10 cellular contexts compared by ENCODE assay signal in genomic region chr6:11229267-11230043, GRCh38. TPM values are rescaled to one million over a fixed set of nuclear protein-coding genes. Genes with fewer than 3 reads are reported as not detected.
DNase-seq lines count a peak whose midpoint lies in the region; ATAC-seq and TF ChIP-seq lines count a peak whose summit lies in the region.
"Had no signal": no experiment of that assay in that cellular context is flagged by ENCODE, and none has a peak within 500 bp of the region (broad histone marks: within the 10 kb centered on the region; RNA-seq: fewer than 3 reads in every experiment).

No MANE protein-coding gene starts in this region.

- no peak for TF ChIP-seq CTCF in C4-2B (conservative IDR thresholded peaks at IDR 0.05)
- TF ChIP-seq CTCF in RWPE1 (conservative IDR thresholded peaks at IDR 0.05; ENCODE audit: low read depth): no peak
- no peak for TF ChIP-seq CTCF in esophagus squamous epithelium (IDR thresholded peaks at IDR 0.05)

- intact Hi-C loops in esophagus squamous epithelium (cut with DNase I): no loop called here

- ATAC-seq in GM18502 (IDR thresholded peaks at IDR 0.05; ENCODE audit: poor library complexity, unreplicated experiment) (no peak), HG03571 (IDR thresholded peaks at IDR 0.05; ENCODE audit: unreplicated experiment) (no peak), HG02981 (IDR thresholded peaks at IDR 0.05; ENCODE audit: unreplicated experiment) (no peak)
- ATAC-seq: stimulated activated naive CD8-positive, alpha-beta T cell treated with anti-CD3 and anti-CD28 coated beads, Interleukin-15, amount 100 ng/mL, for 72 hours had no signal

- CTCF ChIA-PET in RWPE1 (lab: Yijun Ruan, JAX): interaction anchor here (0.6 kb wide), 1 partner anchor 1683 kb away, joined by 3 read pairs; no protein-coding TSS in a partner anchor

- no peaks in the 10 kb centered on the region for H3K36me3 ChIP-seq in esophagus squamous epithelium
- H3K36me3 ChIP-seq in neuron (ENCODE audit: insufficient read depth, low read length): no peaks in the 10 kb centered on the region

- no peak for TF ChIP-seq POLR2A in esophagus squamous epithelium (IDR thresholded peaks at IDR 0.05)

- peaks cover 18 to 59% (median 40%) of the 10 kb centered on the region in 3 donors for H3K4me1 ChIP-seq in esophagus squamous epithelium
- H3K4me1 ChIP-seq in neuron (ENCODE audit: insufficient read depth, low read length): peaks cover 53% of the 10 kb centered on the region

- H3K27ac ChIP-seq in C4-2B: peak overlapping the region; percentile 73
- no peak overlapping the region for H3K27ac ChIP-seq in RWPE1
- peak overlapping the region; percentile 78 to 96 (median 92) for H3K27ac ChIP-seq in esophagus squamous epithelium

- H2AFZ ChIP-seq in neuron (ENCODE audit: low read depth, low read length): no peak overlapping the region

- H3K9me3 ChIP-seq in esophagus squamous epithelium (no peaks in the 10 kb centered on the region), neuron (ENCODE audit: low read length) (no peaks in the 10 kb centered on the region)

- H3K4me3 ChIP-seq in esophagus squamous epithelium: peak overlapping the region in 3 of 4 donors; percentile 58 to 80 (median 63)
- H3K4me3 ChIP-seq in neuron (ENCODE audit: low read length): peak overlapping the region; percentile 54

- WGBS in esophagus squamous epithelium, 2 donors: 29 to 36% methylated on average over 10 to 17 of the region's 18 CpGs

- POLR2A ChIA-PET in RWPE1 (lab: Yijun Ruan, JAX; ENCODE audit: low non-redundant PET): no interaction called here

- peaks cover 0 to 38% (median 0%) of the 10 kb centered on the region in 4 donors for H3K27me3 ChIP-seq in esophagus squamous epithelium
- H3K27me3 ChIP-seq in neuron (ENCODE audit: insufficient read depth, low read length): no peaks in the 10 kb centered on the region

- DNase-seq in RWPE1 (ENCODE audit: low spot score): peak; percentile 29
- no peak for DNase-seq in esophagus squamous epithelium (lab: John Stamatoyannopoulos, UW)
- no peak for DNase-seq in SKM-1 (lab: John Stamatoyannopoulos, UW; ENCODE audit: unreplicated experiment)
- DNase-seq: NCI-H2081 treated with DMSO at 0.1 percent for 48 hours; stimulated activated naive CD8-positive, alpha-beta T cell treated with anti-CD3 and anti-CD28 coated beads, Interleukin-15, amount 100 ng/mL, for 72 hours had no signal

RNA-seq across cellular contexts. Expression of gene NEDD9, which starts 3.0 kb away (rescaled TPM):
- 10 to 100 TPM in 2 of 4 donors, 1 to 10 TPM in 2; 7.7 to 14.9 (median 10.9) TPM for total RNA-seq in esophagus squamous epithelium
